ENCODE assay signal across 16 cellular contexts in the genomic region with DNA sequence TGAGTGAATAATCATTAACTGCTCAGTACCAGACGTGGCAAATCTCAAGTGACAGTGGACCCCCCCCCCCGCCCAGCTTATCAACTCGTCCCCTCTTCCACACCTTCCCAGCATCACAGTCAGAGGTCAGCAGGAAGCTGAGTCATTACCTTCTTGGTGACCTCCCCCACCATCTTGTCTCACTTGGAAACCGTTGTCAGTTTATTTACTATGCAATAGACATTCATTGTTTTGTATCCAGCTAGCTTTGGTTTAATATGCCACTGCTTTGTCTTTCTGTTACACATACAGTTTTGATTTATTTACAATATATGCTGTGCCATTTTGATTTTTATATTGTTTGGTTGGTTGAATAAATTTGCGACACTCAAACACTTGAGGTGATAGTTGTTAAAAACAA.
DNase-seq lines count a peak whose midpoint lies in the region; ATAC-seq and TF ChIP-seq lines count a peak whose summit lies in the region.
"Had no signal": no experiment of that assay in that cellular context is flagged by ENCODE, and none has a peak within 500 bp of the region (broad histone marks: within the 10 kb centered on the region; RNA-seq: fewer than 3 reads in every experiment).

No MANE protein-coding gene starts in this region.

- H3K4me3 Mint-ChIP-seq in endodermal cell: no peak overlapping the region
- H3K4me3 Mint-ChIP-seq: activated naive CD8-positive, alpha-beta T cell treated with anti-CD3 and anti-CD28 coated beads, Interleukin-2, amount 50 U/mL, for 24 hours; T-cell had no signal

- ATAC-seq in lung (ENCODE audit: insufficient read depth, low FRiP score) (peak; percentile 41), HG03025 (IDR thresholded peaks at IDR 0.05; ENCODE audit: low FRiP score, unreplicated experiment) (no peak), GM18498 (IDR thresholded peaks at IDR 0.05; ENCODE audit: unreplicated experiment) (no peak), HG03565 (IDR thresholded peaks at IDR 0.05; ENCODE audit: unreplicated experiment) (no peak)
- ATAC-seq: activated naive CD8-positive, alpha-beta T cell treated with anti-CD3 and anti-CD28 coated beads, Interleukin-2, amount 50 U/mL, for 24 hours; T-cell had no signal

- WGBS in endodermal cell (ENCODE audit: insufficient coverage in 1 of 2, insufficient read length in 1 of 2), 2 experiments: 20 to 32% methylated on average over 1 to 4 of the region's 5 CpGs
- WGBS in lung, 2 donors: 48 to 79% methylated on average over 5 of the region's 5 CpGs

- H3K27ac Mint-ChIP-seq in endodermal cell: peak overlapping the region; percentile 89
- H3K27ac Mint-ChIP-seq: activated naive CD8-positive, alpha-beta T cell treated with anti-CD3 and anti-CD28 coated beads, Interleukin-2, amount 50 U/mL, for 24 hours; CD4-positive, alpha-beta memory T cell; T-cell had no signal

- no peak for TF ChIP-seq CTCF in endodermal cell (conservative IDR thresholded peaks at IDR 0.05)
- no peak for TF ChIP-seq CTCF in lung (IDR thresholded peaks at IDR 0.05; ENCODE audit: control extremely low read depth, extremely low read depth)
- no peak for TF ChIP-seq CTCF in WERI-Rb-1 (IDR thresholded peaks at IDR 0.05; ENCODE audit: low read depth, low read length)

- H3K27me3 ChIP-seq in endodermal cell (ENCODE audit: control insufficient read depth, insufficient read depth, low read length, poor library complexity, severe bottlenecking): no peaks in the 10 kb centered on the region
- no peaks in the 10 kb centered on the region for H3K27me3 ChIP-seq in lung (ENCODE audit: control insufficient read depth, insufficient read depth)
- H3K27me3 ChIP-seq in WERI-Rb-1 (ENCODE audit: insufficient read depth, low read depth, severe bottlenecking): no peaks in the 10 kb centered on the region
- H3K27me3 ChIP-seq: colonic mucosa, esophagus squamous epithelium, testis had no signal

- H3K36me3 ChIP-seq in endodermal cell (ENCODE audit: control insufficient read depth, insufficient read depth, low read length) (peaks cover 24% of the 10 kb centered on the region), lung (ENCODE audit: control insufficient read depth in 2 of 2, insufficient read depth in 2 of 2, low read length in 2 of 2) (peaks cover 4 to 10% of the 10 kb centered on the region in 2 donors), WERI-Rb-1 (no peaks in the 10 kb centered on the region; the same call in 1 of the 2 replicates)
- H3K36me3 ChIP-seq: colonic mucosa had no signal

- peaks cover 24% of the 10 kb centered on the region for H3K4me1 Mint-ChIP-seq in endodermal cell
- H3K4me1 Mint-ChIP-seq: activated naive CD8-positive, alpha-beta T cell treated with anti-CD3 and anti-CD28 coated beads, Interleukin-2, amount 50 U/mL, for 24 hours; CD4-positive, alpha-beta memory T cell; T-cell had no signal

- DNase-seq in H4 (ENCODE audit: low spot score): peak; percentile 50
- DNase-seq in NCI-H226: peak; percentile 43
- peak; percentile 82 for DNase-seq in endodermal cell
- no peak for DNase-seq in lung (ENCODE audit: low spot score)
- no peak for DNase-seq in WERI-Rb-1
- DNase-seq: activated naive CD8-positive, alpha-beta T cell treated with anti-CD3 and anti-CD28 coated beads, Interleukin-2, amount 50 U/mL, for 24 hours; activated T-cell treated with anti-CD3 and anti-CD28 coated beads, Interleukin-2, amount 50 U/mL, for 1 hour; CD4-positive, alpha-beta memory T cell; colonic mucosa; esophagus squamous epithelium; T-cell; testis had no signal

- peaks cover 22% of the 10 kb centered on the region for H3K36me3 Mint-ChIP-seq in endodermal cell (ENCODE audit: low read depth)

- H3K27me3 Mint-ChIP-seq in endodermal cell (ENCODE audit: insufficient read depth): no peaks in the 10 kb centered on the region
- H3K27me3 Mint-ChIP-seq: activated naive CD8-positive, alpha-beta T cell treated with anti-CD3 and anti-CD28 coated beads, Interleukin-2, amount 50 U/mL, for 24 hours; CD4-positive, alpha-beta memory T cell; T-cell had no signal

- H3K27ac ChIP-seq in endodermal cell (ENCODE audit: low read depth, low read length) (no peak overlapping the region), lung (ENCODE audit: low read depth in 1 of 2, low read length in 1 of 2) (no peak overlapping the region), WERI-Rb-1 (no peak overlapping the region)
- H3K27ac ChIP-seq: colonic mucosa, esophagus squamous epithelium, parathyroid adenoma, testis had no signal

- no peaks in the 10 kb centered on the region for H3K9me3 Mint-ChIP-seq in endodermal cell
- H3K9me3 Mint-ChIP-seq: activated naive CD8-positive, alpha-beta T cell treated with anti-CD3 and anti-CD28 coated beads, Interleukin-2, amount 50 U/mL, for 24 hours; CD4-positive, alpha-beta memory T cell; T-cell had no signal

- H3K9me3 ChIP-seq in endodermal cell (ENCODE audit: control insufficient read depth, low read length) (no peaks in the 10 kb centered on the region), lung (ENCODE audit: control insufficient read depth in 2 of 2, insufficient read depth in 1 of 2, low read length in 1 of 2) (no peaks in the 10 kb centered on the region), WERI-Rb-1 (ENCODE audit: severe bottlenecking) (no peaks in the 10 kb centered on the region)
- H3K9me3 ChIP-seq: colonic mucosa, esophagus squamous epithelium, testis had no signal

- H3K4me3 ChIP-seq in endodermal cell (ENCODE audit: low read length): no peak overlapping the region
- H3K4me3 ChIP-seq in lung: no peak overlapping the region
- no peak overlapping the region for H3K4me3 ChIP-seq in WERI-Rb-1 (ENCODE audit: low read depth, low read length)
- H3K4me3 ChIP-seq: colonic mucosa, esophagus squamous epithelium, testis had no signal

- no peak overlapping the region for H3K9ac ChIP-seq in endodermal cell (ENCODE audit: extremely low read depth, low read length, poor library complexity, severe bottlenecking)
- H3K9ac ChIP-seq: parathyroid adenoma had no signal

- H3K4me1 ChIP-seq in endodermal cell (ENCODE audit: control insufficient read depth, insufficient read depth, low read length) (no peaks in the 10 kb centered on the region), lung (ENCODE audit: control insufficient read depth in 2 of 2, insufficient read depth in 2 of 2, low read length in 2 of 2) (peaks cover 0 to 11% of the 10 kb centered on the region in 2 donors)
- H3K4me1 ChIP-seq: colonic mucosa, esophagus squamous epithelium, parathyroid adenoma had no signal

Comparison
In these comparisons a context has a peak if more than half of its experiments do, and no peak if none do; other contexts are left out.
1. DNase-seq: peak in H4 (single experiment), NCI-H226 (single experiment) and endodermal cell (single experiment); none in lung (single experiment) and WERI-Rb-1 (single experiment).